ENCODE assay signal across 10 cellular contexts in genomic region chr7:74481458-74482324, GRCh38. TPM values are rescaled to one million over a fixed set of nuclear protein-coding genes. Genes with fewer than 3 reads are reported as not detected.
DNase-seq lines count a peak whose midpoint lies in the region; ATAC-seq, FAIRE-seq and TF ChIP-seq lines count a peak whose summit lies in the region.
"Had no signal": no experiment of that assay in that cellular context is flagged by ENCODE, and none has a peak within 500 bp of the region (broad histone marks: within the 10 kb centered on the region; RNA-seq: fewer than 3 reads in every experiment).

No MANE protein-coding gene starts in this region.

- intact Hi-C loops in ascending aorta (cut with DNase I) (loop anchor here (5.0 kb wide), 1 partner anchor 229 kb away; the partner anchor contains the start of gene RFC2), HepG2 (cut with micrococcal nuclease; ENCODE audit: unreplicated experiment) (no loop called here)

- H4K20me1 ChIP-seq in HepG2 (ENCODE audit: insufficient read depth, low read length): peaks cover 8% of the 10 kb centered on the region

- H3K4me2 ChIP-seq in HepG2 (ENCODE audit: low read depth, low read length): 0 out of 2 replicates have a peak overlapping the region, but pooled peaks have one; percentile 69

- DNase-seq in HK-2 (ENCODE audit: unreplicated experiment): peak; percentile 25
- DNase-seq in ascending aorta (ENCODE audit: low spot score in 2 of 2): no peak
- no peak for DNase-seq in HepG2 (ENCODE audit: low spot score)
- DNase-seq in superior temporal gyrus (ENCODE audit: extremely low spot score): peak; percentile 14
- no peak for DNase-seq in NCI-H1436 treated with DMSO at 0.1 percent for 48 hours (lab: John Stamatoyannopoulos, UW)
- DNase-seq in activated CD4-positive, CD25-positive, alpha-beta regulatory T cell (lab: John Stamatoyannopoulos, UW): no peak
- no peak for DNase-seq in effector CD4-positive, alpha-beta T cell
- no peak for DNase-seq in activated effector memory CD4-positive, alpha-beta T cell treated with Interleukin-2 at 50 U/mL for 16 hours
- DNase-seq: NCI-H2107; stimulated activated CD4-positive, alpha-beta T cell treated with anti-CD3 and anti-CD28 coated beads, Interleukin-4, amount 100 ng/mL, for 1 hour had no signal

- TF ChIP-seq CTCF in ascending aorta (IDR thresholded peaks at IDR 0.05): no peak
- TF ChIP-seq CTCF in HepG2 (CRISPR knock-in tag; IDR thresholded peaks at IDR 0.05): no peak

- no TSS peak for BruUV-seq in HepG2 (replicated peaks; lab: Mats Ljungman, UMichigan)

- peaks cover 31% of the 10 kb centered on the region for H3K79me2 ChIP-seq in HepG2 (ENCODE audit: insufficient read depth, low read length)

- no peaks in the 10 kb centered on the region for H3K27me3 ChIP-seq in ascending aorta
- H3K27me3 ChIP-seq in HepG2 (ENCODE audit: control insufficient read depth in 1 of 2, insufficient read depth in 2 of 2, low read length in 2 of 2): no peaks in the 10 kb centered on the region

- no peak for TF ChIP-seq POLR2A in HepG2 (IDR thresholded peaks at IDR 0.05; ENCODE audit: insufficient read depth in 1 of 2, low read depth in 2 of 2, low read length in 2 of 2)

- ATAC-seq in HepG2: peak; percentile 37; the same call in 2 of the 3 replicates

- peaks cover 25 to 44% of the 10 kb centered on the region in 2 donors for H3K4me1 ChIP-seq in ascending aorta
- peaks cover 52% of the 10 kb centered on the region for H3K4me1 ChIP-seq in HepG2 (ENCODE audit: insufficient read depth, low read length)

- H2AFZ ChIP-seq in HepG2 (ENCODE audit: low read length): no peak overlapping the region

- 90% methylated on average over 10 of the region's 10 CpGs for WGBS in HepG2 (ENCODE audit: low lambda C conversion rate)

- in situ Hi-C loops in HepG2 (cut with HindIII; ENCODE audit: extremely low pct_ligation_motif_present, low pct_unique_long_range_greater_than_20kb): no loop called here

- no peak overlapping the region for H3K9ac ChIP-seq in HepG2 (ENCODE audit: insufficient read depth, low read depth, low read length)

- H3K27ac ChIP-seq in ascending aorta (peak overlapping the region; percentile 90 to 95), HepG2 (ENCODE audit: extremely low read length, insufficient read depth, low read length) (no peak overlapping the region)

- FAIRE-seq in HepG2 (lab: Jason Lieb, UNC): no peak

- H3K9me3 ChIP-seq in ascending aorta (no peaks in the 10 kb centered on the region), HepG2 (ENCODE audit: low read length) (no peaks in the 10 kb centered on the region)

- H3K4me3 ChIP-seq in ascending aorta (no peak overlapping the region), HepG2 (replicated peaks in 1 of 3; ENCODE audit: insufficient read depth in 1 of 3, low read depth in 2 of 3, low read length in 3 of 3) (no peak overlapping the region)

- CTCF ChIA-PET in HepG2 (lab: Yijun Ruan, JAX; ENCODE audit: low intra/inter-chr PET ratio, low total read pairs): no interaction called here

- TF ChIP-seq RAD21 in HepG2 (CRISPR knock-in tag; IDR thresholded peaks at IDR 0.05): no peak

- H3K36me3 ChIP-seq in ascending aorta (no peaks in the 10 kb centered on the region), HepG2 (replicated peaks in 1 of 2; ENCODE audit: control insufficient read depth in 1 of 2, insufficient read depth in 2 of 2, low read length in 2 of 2) (0 out of 5 replicates have a peak, but pooled peaks cover 0 to 2% of the 10 kb centered on the region in 2 experiments)

- TF ChIP-seq EP300 in HepG2 (IDR thresholded peaks at IDR 0.05; ENCODE audit: low read depth in 2 of 2, low read length in 2 of 2): no peak
- TF ChIP-seq EP300 in HepG2 (CRISPR knock-in tag; IDR thresholded peaks at IDR 0.05; ENCODE audit: borderline replicate concordance): no peak

- POLR2A ChIA-PET in HepG2 (lab: Yijun Ruan, JAX): no interaction called here

TF ChIP-seq in HepG2, 621 proteins besides CTCF, POLR2A, EP300 and RAD21:
- no peak for TF ChIP-seq CEBPZ (IDR thresholded peaks at IDR 0.05; ENCODE audit: low read length)
- no peak for TF ChIP-seq ZNF691 (CRISPR knock-in tag; IDR thresholded peaks at IDR 0.05; ENCODE audit: borderline replicate concordance, low read depth)
- TF ChIP-seq ZNF770 (CRISPR knock-in tag; IDR thresholded peaks at IDR 0.05): 0 out of 2 replicates have a peak, but pooled peaks have one; percentile 32
TF ChIP-seq in HepG2: peak in this region for 1.

RNA-seq across cellular contexts. Expression of gene GTF2IRD1, which starts 28.0 kb away (rescaled TPM):
- 7.5 TPM for total RNA-seq in ascending aorta
- 16.5 and 17.8 TPM in 2 replicates for total RNA-seq in HepG2 (2016; rRNA removed; fragmentation: Illumina TruSeq; extraction: Trizol)
- 8.1 and 9.5 TPM in 2 replicates for total RNA-seq in HepG2 (2016; cell fraction: cytosol; rRNA removed; fragmentation: Illumina TruSeq; extraction: Trizol; ENCODE audit: low read depth)
- total RNA-seq in HepG2 (2016; cell fraction: insoluble cytoplasmic fraction; rRNA removed; fragmentation: Illumina TruSeq; extraction: Trizol): 13.6 and 19.1 TPM in 2 replicates
- 17.2 and 18.9 TPM in 2 replicates for total RNA-seq in HepG2 (2016; cell fraction: membrane; rRNA removed; fragmentation: Illumina TruSeq; extraction: Trizol)
- 15.6 and 22.1 TPM in 2 replicates for total RNA-seq in HepG2 (2016; cell fraction: nucleus; rRNA removed; fragmentation: Illumina TruSeq; extraction: Trizol)
- polyA plus RNA-seq in HepG2 (2011; rRNA removed): 26.7 and 28.2 TPM in 2 replicates
- 12.3 and 16.0 TPM in 2 replicates for polyA plus RNA-seq in HepG2 (2011; cell fraction: cytosol; rRNA removed)
- 38.7 and 43.3 TPM in 2 replicates for polyA plus RNA-seq in HepG2 (2011; cell fraction: nucleus; rRNA removed)
- 36.1 and 37.4 TPM in 2 replicates for polyA plus RNA-seq in HepG2 (2012)
- 10.4 and 12.9 TPM in 2 replicates for polyA plus RNA-seq in HepG2 (2016; cell fraction: cytosol; fragmentation: Illumina TruSeq; extraction: Trizol; ENCODE audit: low read depth)
- 27.6 and 31.7 TPM in 2 replicates for polyA plus RNA-seq in HepG2 (2016; cell fraction: insoluble cytoplasmic fraction; fragmentation: Illumina TruSeq; extraction: Trizol; ENCODE audit: low read depth)
- 23.3 and 26.7 TPM in 2 replicates for polyA plus RNA-seq in HepG2 (2016; cell fraction: membrane; fragmentation: Illumina TruSeq; extraction: Trizol; ENCODE audit: low read depth)
- polyA plus RNA-seq in HepG2 (2016; cell fraction: nucleus; fragmentation: Illumina TruSeq; extraction: Trizol; ENCODE audit: insufficient read depth, low read depth): 51.1 and 66.8 TPM in 2 replicates
- 23.4 and 53.2 TPM in 2 replicates for polyA minus RNA-seq in HepG2 (2011; rRNA and poly(A)+ RNA removed; ENCODE audit: low replicate concordance)
- 14.9 and 17.7 TPM in 2 replicates for polyA minus RNA-seq in HepG2 (2011; cell fraction: cytosol; rRNA and poly(A)+ RNA removed)
- polyA minus RNA-seq in HepG2 (2011; cell fraction: nucleus; rRNA and poly(A)+ RNA removed): 15.5 and 16.5 TPM in 2 replicates

Comparison
In these comparisons a context has a peak if more than half of its experiments do, and no peak if none do; other contexts are left out.
1. DNase-seq: peak in HK-2 (single experiment) and superior temporal gyrus (single experiment); none in ascending aorta (0 of 2), HepG2 (single experiment), NCI-H1436 treated with DMSO at 0.1 percent for 48 hours (single experiment), activated CD4-positive, CD25-positive, alpha-beta regulatory T cell (0 of 4), effector CD4-positive, alpha-beta T cell (single experiment) and activated effector memory CD4-positive, alpha-beta T cell treated with Interleukin-2 at 50 U/mL for 16 hours (single experiment).